1 cellular context compared by ENCODE assay signal in genomic region chr2:37231251-37232130, GRCh38.
TF ChIP-seq lines count a peak whose summit lies in the region.

CEBPZ (minus strand) TSS chr2:37231596; CDS start chr2:37231567, 29 bp downstream.
NDUFAF7 (plus strand) TSS chr2:37231658; CDS start chr2:37231706, 48 bp downstream.

TF ChIP-seq in K562, 482 proteins besides CTCF, POLR2A, EP300 and RAD21 (continued from another document and continues in another):
- 0 out of 2 replicates have a peak, but pooled peaks have one; percentile 25 for TF ChIP-seq FOXP4 (CRISPR knock-in tag; IDR thresholded peaks at IDR 0.05; ENCODE audit: borderline replicate concordance)
- TF ChIP-seq NKRF (IDR thresholded peaks at IDR 0.05; ENCODE audit: borderline replicate concordance), result peak; percentile 96
- no peak for TF ChIP-seq HSF4 (CRISPR knock-in tag; IDR thresholded peaks at IDR 0.05; ENCODE audit: borderline replicate concordance)
- peak; percentile 95; the same call in 1 of the 2 replicates for TF ChIP-seq PHF8 (IDR thresholded peaks at IDR 0.05; ENCODE audit: borderline replicate concordance, low read length)
- no peak for TF ChIP-seq ZNF280A (IDR thresholded peaks at IDR 0.05; ENCODE audit: low read depth, partially characterized antibody)
- 0 out of 2 replicates have a peak, but pooled peaks have one; percentile 17 for TF ChIP-seq SPI1 (IDR thresholded peaks at IDR 0.05; ENCODE audit: borderline replicate concordance, low read depth, low read length)
- 0 out of 2 replicates have a peak, but pooled peaks have one; percentile 30 for TF ChIP-seq ATF3 (IDR thresholded peaks at IDR 0.05)
- no peak for TF ChIP-seq ATF3 (CRISPR knock-in tag; conservative IDR thresholded peaks at IDR 0.05)
- TF ChIP-seq KAT7 (CRISPR knock-in tag; IDR thresholded peaks at IDR 0.05; ENCODE audit: borderline replicate concordance), result peak; percentile 88; the same call in 1 of the 2 replicates
- TF ChIP-seq MYC (IDR thresholded peaks at IDR 0.05; ENCODE audit: low read depth, low read length), result peak; percentile 92
- TF ChIP-seq MYC (CRISPR knock-in tag; IDR thresholded peaks at IDR 0.05; ENCODE audit: borderline replicate concordance, low read depth), result 0 out of 2 replicates have a peak, but pooled peaks have one; percentile 19
- 0 out of 2 replicates have a peak, but pooled peaks have one; percentile 61 for TF ChIP-seq ZBTB7A (IDR thresholded peaks at IDR 0.05; ENCODE audit: borderline replicate concordance, control insufficient read depth, low read depth, low read length)
- no peak for TF ChIP-seq NR4A1 (CRISPR knock-in tag; IDR thresholded peaks at IDR 0.05)
- no peak for TF ChIP-seq NR4A1 (tag; IDR thresholded peaks at IDR 0.05)
- TF ChIP-seq MLLT1 (IDR thresholded peaks at IDR 0.05), result no peak
- TF ChIP-seq ETV6 (IDR thresholded peaks at IDR 0.05; ENCODE audit: borderline replicate concordance in 1 of 2, low read depth in 2 of 2, low read length in 1 of 2), result no peak
- peak; percentile 37; the same call in 1 of the 2 replicates for TF ChIP-seq ETV6 (CRISPR knock-in tag; IDR thresholded peaks at IDR 0.05; ENCODE audit: borderline replicate concordance)
- peak; percentile 85 for TF ChIP-seq ETS1 (conservative IDR thresholded peaks at IDR 0.05; ENCODE audit: control insufficient read depth, low read depth, low read length)
- 0 out of 2 replicates have a peak, but pooled peaks have one; percentile 30 for TF ChIP-seq ZNF644 (tag; IDR thresholded peaks at IDR 0.05; ENCODE audit: low read depth)
- peak; percentile 88 for TF ChIP-seq NFRKB (IDR thresholded peaks at IDR 0.05; ENCODE audit: low read depth)
- no peak for TF ChIP-seq ZNF780A (CRISPR knock-in tag; IDR thresholded peaks at IDR 0.05)
- 0 out of 4 replicates have a peak, but pooled peaks of 1 of the 2 experiments have one; percentile 16 for TF ChIP-seq FOXK2 (conservative IDR thresholded peaks at IDR 0.05 in 1 of 2, IDR thresholded peaks at IDR 0.05 in 1 of 2; ENCODE audit: low read depth in 2 of 2)
- TF ChIP-seq HMGXB4 (CRISPR knock-in tag; IDR thresholded peaks at IDR 0.05), result 0 out of 2 replicates have a peak, but pooled peaks have one; percentile 61
- TF ChIP-seq ELK1 (CRISPR knock-in tag; IDR thresholded peaks at IDR 0.05), result no peak; the same call in 1 of the 2 replicates
- TF ChIP-seq ARID4B (CRISPR knock-in tag; IDR thresholded peaks at IDR 0.05), result peak; percentile 76
- peak; percentile 45; the same call in 1 of the 2 replicates for TF ChIP-seq E2F1 (CRISPR knock-in tag; IDR thresholded peaks at IDR 0.05)
- TF ChIP-seq CREM (IDR thresholded peaks at IDR 0.05; ENCODE audit: low read depth), result peak; percentile 90
- peak; percentile 86 for TF ChIP-seq TAF7 (tag; IDR thresholded peaks at IDR 0.05)
- TF ChIP-seq ETV1 (tag; conservative IDR thresholded peaks at IDR 0.05; ENCODE audit: low read depth), result peak; percentile 79
